ENCODE assay signal across 22 cellular contexts in the genomic region with DNA sequence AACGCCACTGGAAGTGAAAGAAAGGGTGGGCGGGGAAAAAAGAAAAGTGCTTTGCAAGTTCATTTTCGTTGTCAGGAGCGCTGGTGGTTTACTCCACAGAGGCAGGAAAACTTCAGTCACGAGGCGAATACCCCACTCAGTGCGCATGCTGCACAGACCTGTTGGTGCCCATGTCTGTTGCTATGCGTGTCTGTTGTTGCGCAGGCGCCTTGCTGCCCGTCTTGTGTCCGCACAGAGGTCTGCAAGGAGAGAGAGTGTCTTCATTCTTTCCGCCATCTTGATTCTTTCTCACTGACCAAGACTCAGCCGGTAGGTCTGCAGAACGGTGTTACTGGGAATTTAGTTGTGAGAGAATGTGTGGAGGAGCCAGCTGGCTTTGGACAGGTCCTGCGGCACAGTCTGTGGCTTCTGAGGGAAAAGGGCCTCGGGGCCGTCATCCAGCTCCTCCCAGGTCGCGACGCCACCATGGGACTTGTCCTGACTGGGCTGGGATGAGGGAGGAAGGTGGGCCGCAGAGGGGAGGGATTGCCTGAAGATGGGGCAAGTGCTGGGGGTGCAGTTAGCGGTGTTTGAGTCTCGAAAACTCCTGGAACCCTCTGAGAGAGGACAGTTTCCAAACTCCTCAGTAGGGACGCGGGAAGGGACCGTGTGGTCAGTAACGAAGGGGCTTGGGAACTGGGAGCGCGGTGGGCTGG. TPM values are rescaled to one million over a fixed set of nuclear protein-coding genes. Genes with fewer than 3 reads are reported as not detected.
"Had no signal": no experiment of that assay in that cellular context is flagged by ENCODE, and none has a peak within 500 bp of the region (broad histone marks: within the 10 kb centered on the region; RNA-seq: fewer than 3 reads in every experiment).

A gene with protein sequence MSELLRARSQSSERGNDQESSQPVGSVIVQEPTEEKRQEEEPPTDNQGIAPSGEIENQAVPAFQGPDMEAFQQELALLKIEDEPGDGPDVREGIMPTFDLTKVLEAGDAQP (plus strand): TSS at position 224 of the 695 bp plus-strand sequence. CDS start 1,003 bp downstream, outside the sequence.

- H3K9ac ChIP-seq: KMS-11 had no signal

- H3K27ac ChIP-seq: KMS-11 had no signal

- ATAC-seq: HepG2 had no signal

- DNase-seq: IMR-90, Kasumi-1, MM.1S, NCI-H1092 treated with DMSO at 0.1 percent for 48 hours, NCI-H1436, NCI-H1694 treated with DMSO at 0.1 percent for 48 hours, NCI-H1930, NCI-H2081, NCI-H2107, NCI-H345, NCI-H446 treated with DMSO at 0.1 percent for 48 hours, NCI-H510A treated with DMSO at 0.1 percent for 48 hours, NCI-H526, NCI-H82, RPMI8226, SHP77 had no signal

- FAIRE-seq: HepG2, RCC 7860 had no signal

- H3K4me2 ChIP-seq: KMS-11 had no signal

RNA-seq across cellular contexts. Expression of the gene that starts here (rescaled TPM):
- total RNA-seq: HepG2, HT1080, IMR-90, M059J, SK-MEL-5 had no signal
- polyA plus RNA-seq: HepG2, IMR-90 had no signal
